1 cellular context compared by ENCODE assay signal in the genomic region with DNA sequence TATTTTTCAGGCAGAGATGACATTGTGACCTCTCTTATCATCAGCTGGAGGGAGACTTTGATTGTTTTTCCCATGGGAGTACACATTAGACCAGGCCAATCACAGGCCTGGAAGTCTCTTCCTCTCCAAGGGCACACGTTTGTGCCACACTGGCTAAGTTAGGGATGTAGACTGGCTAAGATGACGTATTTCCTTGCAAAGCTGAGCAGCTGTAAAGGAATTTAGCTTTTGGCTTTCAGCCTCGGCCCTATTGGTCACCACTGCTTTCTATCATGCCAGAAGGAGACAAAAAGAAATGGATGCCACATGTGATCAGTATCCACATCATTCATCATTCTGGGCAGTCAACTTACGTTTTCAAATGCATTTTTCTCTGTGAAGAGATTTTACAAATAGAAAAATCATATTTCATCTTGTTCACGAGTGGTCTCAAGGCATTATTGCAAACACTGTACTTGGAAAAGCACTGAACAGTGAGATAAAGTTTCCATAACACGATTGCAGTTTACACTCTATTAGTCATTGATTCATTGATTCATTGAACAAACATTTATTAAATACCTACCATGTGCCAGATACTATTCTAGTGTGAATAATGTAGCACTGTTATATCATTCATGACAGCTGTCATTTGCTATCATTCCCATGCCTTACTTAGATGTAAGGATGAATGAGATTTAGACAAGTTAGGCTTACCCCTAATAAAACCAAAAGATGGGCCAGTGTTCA.
TF ChIP-seq lines count a peak whose summit lies in the region.

No MANE protein-coding gene starts in this region.

TF ChIP-seq in SK-N-SH, 30 proteins besides CTCF, POLR2A, EP300 and RAD21 (continued from another document):
- TF ChIP-seq, protein P1, sequence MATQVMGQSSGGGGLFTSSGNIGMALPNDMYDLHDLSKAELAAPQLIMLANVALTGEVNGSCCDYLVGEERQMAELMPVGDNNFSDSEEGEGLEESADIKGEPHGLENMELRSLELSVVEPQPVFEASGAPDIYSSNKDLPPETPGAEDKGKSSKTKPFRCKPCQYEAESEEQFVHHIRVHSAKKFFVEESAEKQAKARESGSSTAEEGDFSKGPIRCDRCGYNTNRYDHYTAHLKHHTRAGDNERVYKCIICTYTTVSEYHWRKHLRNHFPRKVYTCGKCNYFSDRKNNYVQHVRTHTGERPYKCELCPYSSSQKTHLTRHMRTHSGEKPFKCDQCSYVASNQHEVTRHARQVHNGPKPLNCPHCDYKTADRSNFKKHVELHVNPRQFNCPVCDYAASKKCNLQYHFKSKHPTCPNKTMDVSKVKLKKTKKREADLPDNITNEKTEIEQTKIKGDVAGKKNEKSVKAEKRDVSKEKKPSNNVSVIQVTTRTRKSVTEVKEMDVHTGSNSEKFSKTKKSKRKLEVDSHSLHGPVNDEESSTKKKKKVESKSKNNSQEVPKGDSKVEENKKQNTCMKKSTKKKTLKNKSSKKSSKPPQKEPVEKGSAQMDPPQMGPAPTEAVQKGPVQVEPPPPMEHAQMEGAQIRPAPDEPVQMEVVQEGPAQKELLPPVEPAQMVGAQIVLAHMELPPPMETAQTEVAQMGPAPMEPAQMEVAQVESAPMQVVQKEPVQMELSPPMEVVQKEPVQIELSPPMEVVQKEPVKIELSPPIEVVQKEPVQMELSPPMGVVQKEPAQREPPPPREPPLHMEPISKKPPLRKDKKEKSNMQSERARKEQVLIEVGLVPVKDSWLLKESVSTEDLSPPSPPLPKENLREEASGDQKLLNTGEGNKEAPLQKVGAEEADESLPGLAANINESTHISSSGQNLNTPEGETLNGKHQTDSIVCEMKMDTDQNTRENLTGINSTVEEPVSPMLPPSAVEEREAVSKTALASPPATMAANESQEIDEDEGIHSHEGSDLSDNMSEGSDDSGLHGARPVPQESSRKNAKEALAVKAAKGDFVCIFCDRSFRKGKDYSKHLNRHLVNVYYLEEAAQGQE (IDR thresholded peaks at IDR 0.05; ENCODE audit: low read depth, low read length): no peak
- TF ChIP-seq FOSL2 (IDR thresholded peaks at IDR 0.05; ENCODE audit: borderline replicate concordance, low read depth): peak; percentile 34; the same call in 1 of the 2 replicates
- TF ChIP-seq, protein P2, sequence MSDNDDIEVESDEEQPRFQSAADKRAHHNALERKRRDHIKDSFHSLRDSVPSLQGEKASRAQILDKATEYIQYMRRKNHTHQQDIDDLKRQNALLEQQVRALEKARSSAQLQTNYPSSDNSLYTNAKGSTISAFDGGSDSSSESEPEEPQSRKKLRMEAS (IDR thresholded peaks at IDR 0.05; ENCODE audit: low read depth): peak; percentile 18; the same call in 1 of the 2 replicates
- TF ChIP-seq, protein P3, sequence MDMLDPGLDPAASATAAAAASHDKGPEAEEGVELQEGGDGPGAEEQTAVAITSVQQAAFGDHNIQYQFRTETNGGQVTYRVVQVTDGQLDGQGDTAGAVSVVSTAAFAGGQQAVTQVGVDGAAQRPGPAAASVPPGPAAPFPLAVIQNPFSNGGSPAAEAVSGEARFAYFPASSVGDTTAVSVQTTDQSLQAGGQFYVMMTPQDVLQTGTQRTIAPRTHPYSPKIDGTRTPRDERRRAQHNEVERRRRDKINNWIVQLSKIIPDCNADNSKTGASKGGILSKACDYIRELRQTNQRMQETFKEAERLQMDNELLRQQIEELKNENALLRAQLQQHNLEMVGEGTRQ (IDR thresholded peaks at IDR 0.05; ENCODE audit: borderline replicate concordance, low read depth, low read length): no peak
- TF ChIP-seq, protein P4, sequence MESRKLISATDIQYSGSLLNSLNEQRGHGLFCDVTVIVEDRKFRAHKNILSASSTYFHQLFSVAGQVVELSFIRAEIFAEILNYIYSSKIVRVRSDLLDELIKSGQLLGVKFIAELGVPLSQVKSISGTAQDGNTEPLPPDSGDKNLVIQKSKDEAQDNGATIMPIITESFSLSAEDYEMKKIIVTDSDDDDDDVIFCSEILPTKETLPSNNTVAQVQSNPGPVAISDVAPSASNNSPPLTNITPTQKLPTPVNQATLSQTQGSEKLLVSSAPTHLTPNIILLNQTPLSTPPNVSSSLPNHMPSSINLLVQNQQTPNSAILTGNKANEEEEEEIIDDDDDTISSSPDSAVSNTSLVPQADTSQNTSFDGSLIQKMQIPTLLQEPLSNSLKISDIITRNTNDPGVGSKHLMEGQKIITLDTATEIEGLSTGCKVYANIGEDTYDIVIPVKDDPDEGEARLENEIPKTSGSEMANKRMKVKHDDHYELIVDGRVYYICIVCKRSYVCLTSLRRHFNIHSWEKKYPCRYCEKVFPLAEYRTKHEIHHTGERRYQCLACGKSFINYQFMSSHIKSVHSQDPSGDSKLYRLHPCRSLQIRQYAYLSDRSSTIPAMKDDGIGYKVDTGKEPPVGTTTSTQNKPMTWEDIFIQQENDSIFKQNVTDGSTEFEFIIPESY (IDR thresholded peaks at IDR 0.05; ENCODE audit: borderline replicate concordance, low read depth): no peak
- no peak for TF ChIP-seq RCOR1 (IDR thresholded peaks at IDR 0.05; ENCODE audit: low read length)
- TF ChIP-seq TEAD4 (IDR thresholded peaks at IDR 0.05; ENCODE audit: borderline replicate concordance, insufficient read depth): no peak
- TF ChIP-seq MEF2A (IDR thresholded peaks at IDR 0.05; ENCODE audit: borderline replicate concordance, low read depth): no peak
- peak; percentile 39 for TF ChIP-seq JUND (IDR thresholded peaks at IDR 0.05)
- TF ChIP-seq ELF1 (IDR thresholded peaks at IDR 0.05): no peak
- TF ChIP-seq, protein P5, sequence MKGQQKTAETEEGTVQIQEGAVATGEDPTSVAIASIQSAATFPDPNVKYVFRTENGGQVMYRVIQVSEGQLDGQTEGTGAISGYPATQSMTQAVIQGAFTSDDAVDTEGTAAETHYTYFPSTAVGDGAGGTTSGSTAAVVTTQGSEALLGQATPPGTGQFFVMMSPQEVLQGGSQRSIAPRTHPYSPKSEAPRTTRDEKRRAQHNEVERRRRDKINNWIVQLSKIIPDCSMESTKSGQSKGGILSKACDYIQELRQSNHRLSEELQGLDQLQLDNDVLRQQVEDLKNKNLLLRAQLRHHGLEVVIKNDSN (IDR thresholded peaks at IDR 0.05; ENCODE audit: borderline replicate concordance, low read depth): no peak; the same call in 1 of the 2 replicates
- no peak for TF ChIP-seq TAF1 (IDR thresholded peaks at IDR 0.05; ENCODE audit: borderline replicate concordance, low read depth, low read length)
- no peak for TF ChIP-seq FOXJ3 (CRISPR knock-in tag; IDR thresholded peaks at IDR 0.05)
- TF ChIP-seq NRF1 (IDR thresholded peaks at IDR 0.05; ENCODE audit: low read depth, low read length): no peak
